ENCODE assay signal across 8 cellular contexts in the genomic region with DNA sequence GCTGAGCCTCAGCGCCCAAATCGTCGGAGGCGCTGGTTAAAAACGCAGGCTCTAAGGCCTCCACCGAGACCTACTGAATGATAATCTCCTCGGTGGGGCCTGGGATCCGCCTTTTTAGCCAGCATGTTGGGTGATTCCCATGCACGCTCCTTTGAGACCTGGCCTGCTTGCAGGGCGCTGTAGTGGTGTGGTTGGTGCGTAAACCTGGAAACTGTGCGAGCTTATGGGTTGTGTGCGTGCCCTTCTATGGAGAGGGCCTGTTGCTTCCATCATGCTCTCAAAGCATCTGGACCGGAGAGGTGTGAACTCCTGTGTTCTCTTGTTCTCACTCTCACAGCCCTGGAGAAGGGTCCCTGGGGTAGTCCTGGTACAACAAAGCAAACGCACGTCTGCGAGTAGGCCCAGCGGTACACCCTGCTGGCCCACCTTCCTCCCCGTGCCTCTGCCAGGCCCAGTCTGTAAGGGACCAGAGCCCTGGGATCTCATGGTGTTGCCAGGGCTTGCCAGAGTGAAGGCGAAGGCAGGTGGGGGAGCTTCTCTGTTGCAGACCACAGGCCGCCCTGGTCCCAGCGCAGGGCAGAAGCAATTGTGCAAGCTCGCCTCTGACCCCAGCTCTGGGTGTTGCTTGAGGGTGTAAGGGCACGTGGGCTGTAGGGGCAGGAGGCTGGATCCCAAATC. TPM values are rescaled to one million over a fixed set of nuclear protein-coding genes. Genes with fewer than 3 reads are reported as not detected.
DNase-seq lines count a peak whose midpoint lies in the region; FAIRE-seq and TF ChIP-seq lines count a peak whose summit lies in the region.

No MANE protein-coding gene starts in this region.

- no peak overlapping the region for H3K27ac Mint-ChIP-seq in activated T-helper 1 cell treated with anti-CD3 and anti-CD28 coated beads, Interleukin-12 subunit alpha, Interleukin-12 subunit beta, Interleukin-2, Interleukin-4 antibody, amounts not matched to agents 30 ng/mL and 10 ng/mL and 1 ng/mL, durations not matched to agents 14 hours and 24 hours and 36 hours

- FAIRE-seq in keratinocyte (lab: Jason Lieb, UNC) = no peak

- H2AFZ ChIP-seq in keratinocyte (ENCODE audit: control insufficient read depth, low read length) = no peak overlapping the region

- H3K9me3 ChIP-seq in keratinocyte (ENCODE audit: control insufficient read depth, low read depth, low read length) (no peaks in the 10 kb centered on the region), stomach (no peaks in the 10 kb centered on the region)

- H3K4me3 Mint-ChIP-seq in activated T-helper 1 cell treated with anti-CD3 and anti-CD28 coated beads, Interleukin-12 subunit alpha, Interleukin-12 subunit beta, Interleukin-2, Interleukin-4 antibody, amounts not matched to agents 30 ng/mL and 10 ng/mL and 1 ng/mL, durations not matched to agents 14 hours and 24 hours and 36 hours = peak overlapping the region; percentile 79

- H3K27ac ChIP-seq in keratinocyte (ENCODE audit: control insufficient read depth, insufficient read depth, low read length) (no peak overlapping the region), stomach (peak overlapping the region in 3 of 5 donors; percentile 11 to 67 (median 26))

- no peaks in the 10 kb centered on the region for H3K9me3 Mint-ChIP-seq in activated T-helper 1 cell treated with anti-CD3 and anti-CD28 coated beads, Interleukin-12 subunit alpha, Interleukin-12 subunit beta, Interleukin-2, Interleukin-4 antibody, amounts not matched to agents 30 ng/mL and 10 ng/mL and 1 ng/mL, durations not matched to agents 14 hours and 24 hours and 36 hours

- no peak for TF ChIP-seq CTCF in keratinocyte (optimal IDR thresholded peaks at IDR 0.05 in 1 of 3, IDR thresholded peaks at IDR 0.05 in 1 of 3, conservative IDR thresholded peaks at IDR 0.05 in 1 of 3; ENCODE audit: extremely low read depth in 1 of 3, insufficient read depth in 2 of 3, low read length in 3 of 3)
- no peak for TF ChIP-seq CTCF in stomach (IDR thresholded peaks at IDR 0.05)

- no peaks in the 10 kb centered on the region for H3K36me3 ChIP-seq in keratinocyte (ENCODE audit: control insufficient read depth in 2 of 2, extremely low read depth in 1 of 2, insufficient read depth in 2 of 2, low read length in 2 of 2)
- no peaks in the 10 kb centered on the region for H3K36me3 ChIP-seq in stomach

- peak overlapping the region; percentile 50 for H3K4me2 ChIP-seq in keratinocyte (ENCODE audit: control insufficient read depth, extremely low read depth, insufficient read depth, low read depth, low read length)

- peaks cover 64% of the 10 kb centered on the region for H3K27me3 ChIP-seq in keratinocyte (ENCODE audit: control insufficient read depth, extremely low read depth, insufficient read depth, low read length)
- no peaks in the 10 kb centered on the region for H3K27me3 ChIP-seq in stomach

- no peak overlapping the region for H3K9ac ChIP-seq in keratinocyte (ENCODE audit: control insufficient read depth, extremely low read depth, insufficient read depth, low read length)

- H3K79me2 ChIP-seq in keratinocyte (ENCODE audit: control insufficient read depth, insufficient read depth, low read length) = no peaks in the 10 kb centered on the region

- DNase-seq in NCI-H748 (lab: John Stamatoyannopoulos, UW; ENCODE audit: unreplicated experiment) = peak; percentile 41
- no peak for DNase-seq in NCI-H748 treated with DMSO at 0.1 percent for 48 hours (lab: John Stamatoyannopoulos, UW)
- no peak for DNase-seq in activated T-helper 1 cell treated with anti-CD3 and anti-CD28 coated beads, Interleukin-12 subunit alpha, Interleukin-12 subunit beta, Interleukin-2, Interleukin-4 antibody, amounts not matched to agents 30 ng/mL and 10 ng/mL and 1 ng/mL, durations not matched to agents 14 hours and 24 hours and 36 hours (ENCODE audit: low spot score)
- no peak for DNase-seq in keratinocyte (ENCODE audit: low read depth, low spot score)
- DNase-seq in stomach = no peak
- no peak for DNase-seq in DMS79 (lab: John Stamatoyannopoulos, UW)
- DNase-seq in cerebellum (ENCODE audit: low spot score) = no peak
- no peak for DNase-seq in LoVo (ENCODE audit: low spot score)

- no peaks in the 10 kb centered on the region for H3K4me1 ChIP-seq in keratinocyte (ENCODE audit: control insufficient read depth, extremely low read depth, insufficient read depth, low read length)
- H3K4me1 ChIP-seq in stomach = peaks cover 16 to 46% (median 29%) of the 10 kb centered on the region in 4 donors

- no peaks in the 10 kb centered on the region for H3K36me3 Mint-ChIP-seq in activated T-helper 1 cell treated with anti-CD3 and anti-CD28 coated beads, Interleukin-12 subunit alpha, Interleukin-12 subunit beta, Interleukin-2, Interleukin-4 antibody, amounts not matched to agents 30 ng/mL and 10 ng/mL and 1 ng/mL, durations not matched to agents 14 hours and 24 hours and 36 hours (ENCODE audit: low read depth)

- TF ChIP-seq POLR2A in stomach (IDR thresholded peaks at IDR 0.05) = no peak

- H4K20me1 ChIP-seq in keratinocyte (ENCODE audit: control insufficient read depth, extremely low read depth, insufficient read depth, low read length) = no peaks in the 10 kb centered on the region

- no peak for TF ChIP-seq EP300 in stomach (IDR thresholded peaks at IDR 0.05)

- H3K27me3 Mint-ChIP-seq in activated T-helper 1 cell treated with anti-CD3 and anti-CD28 coated beads, Interleukin-12 subunit alpha, Interleukin-12 subunit beta, Interleukin-2, Interleukin-4 antibody, amounts not matched to agents 30 ng/mL and 10 ng/mL and 1 ng/mL, durations not matched to agents 14 hours and 24 hours and 36 hours (ENCODE audit: insufficient read depth) = peaks cover 34% of the 10 kb centered on the region

- H3K4me1 Mint-ChIP-seq in activated T-helper 1 cell treated with anti-CD3 and anti-CD28 coated beads, Interleukin-12 subunit alpha, Interleukin-12 subunit beta, Interleukin-2, Interleukin-4 antibody, amounts not matched to agents 30 ng/mL and 10 ng/mL and 1 ng/mL, durations not matched to agents 14 hours and 24 hours and 36 hours (ENCODE audit: low read depth) = no peaks in the 10 kb centered on the region

- dilution Hi-C loops in keratinocyte (cut with MboI; ENCODE audit: extremely low pct_ligation_motif_present, low sequenced_read_pairs) = no loop called here

- intact Hi-C loops in activated T-helper 1 cell treated with anti-CD3 and anti-CD28 coated beads, Interleukin-12 subunit alpha, Interleukin-12 subunit beta, Interleukin-2, Interleukin-4 antibody, amounts not matched to agents 30 ng/mL and 10 ng/mL and 1 ng/mL, durations not matched to agents 14 hours and 24 hours and 36 hours (cut with micrococcal nuclease) = no loop called here
- intact Hi-C loops in stomach (cut with DNase I; ENCODE audit: low total_unique reads) = no loop called here

- WGBS in stomach, 5 donors = 78 to 83% (median 80%) methylated on average over 24 of the region's 24 CpGs

- no peaks in the 10 kb centered on the region for H3K9me1 ChIP-seq in keratinocyte (ENCODE audit: control insufficient read depth, extremely low read depth, insufficient read depth, low read length)

- H3K4me3 ChIP-seq in keratinocyte (ENCODE audit: control insufficient read depth in 2 of 3, extremely low read depth in 1 of 3, insufficient read depth in 2 of 3, low read depth in 1 of 3, low read length in 3 of 3) (no peak overlapping the region), stomach (peak overlapping the region; percentile 65 to 79 (median 71))

RNA-seq across cellular contexts. Expression of a gene that starts 0.8 kb away (rescaled TPM):
- 1.6 TPM in 2 replicates for total RNA-seq in activated T-helper 1 cell treated with anti-CD3 and anti-CD28 coated beads, Interleukin-12 subunit alpha, Interleukin-12 subunit beta, Interleukin-2, Interleukin-4 antibody, amounts not matched to agents 30 ng/mL and 10 ng/mL and 1 ng/mL, durations not matched to agents 14 hours and 24 hours and 36 hours
- polyA plus RNA-seq in keratinocyte = not detected in 3 replicates
- not detected for polyA plus RNA-seq in keratinocyte (2011; ENCODE audit: low read depth)
- not detected in 2 replicates for polyA plus RNA-seq in keratinocyte (2011; cell fraction: cytosol; rRNA removed)
- not detected in 2 replicates for polyA plus RNA-seq in keratinocyte (2011; cell fraction: nucleus; rRNA removed)
- polyA plus RNA-seq in keratinocyte (2012; ENCODE audit: low replicate concordance) = 0.09 and 1.6 TPM in 2 replicates
- polyA minus RNA-seq in keratinocyte = 0.10 TPM in 1 of 3 replicates, not detected in the others
- not detected for polyA minus RNA-seq in keratinocyte (2011; cell fraction: cytosol; rRNA and poly(A)+ RNA removed)
- not detected in 2 replicates for polyA minus RNA-seq in keratinocyte (2011; cell fraction: nucleus; rRNA and poly(A)+ RNA removed)
- 100 to 1,000 TPM in 1 of 5 donors, 10 to 100 TPM in 2, 1 to 10 TPM in 2; 1.1 to 306 (median 14.5) TPM for total RNA-seq in stomach
- polyA plus RNA-seq in stomach = 1 to 10 TPM; 2.6 to 4.0 (median 3.4) TPM
- total RNA-seq in cerebellum = 12.7 TPM

Comparison
In these comparisons a context has a peak if more than half of its experiments do, and no peak if none do; other contexts are left out.
1. H3K4me3 ChIP-seq: peak in stomach (4 of 4); none in keratinocyte (0 of 3).